11 cellular contexts compared by ENCODE assay signal in genomic region chr4:150518559-150518958, GRCh38.
A peak's percentile ranks its signal among the peaks of the same experiment; 100 is the strongest.
DNase-seq lines count a peak whose midpoint lies in the region; ATAC-seq and TF ChIP-seq lines count a peak whose summit lies in the region.
"Had no signal": no experiment of that assay in that cellular context is flagged by ENCODE, and none has a peak within 500 bp of the region (broad histone marks: within the 10 kb centered on the region; RNA-seq: fewer than 3 reads in every experiment).

No MANE protein-coding gene starts in this region.

- H3K27ac ChIP-seq in WERI-Rb-1, result no peak overlapping the region
- H3K27ac ChIP-seq: esophagus muscularis mucosa had no signal

- peak overlapping the region; percentile 63; the same call in 1 of the 2 replicates for H3K27ac Mint-ChIP-seq in HFFc6
- peak overlapping the region; percentile 59 for H3K27ac Mint-ChIP-seq in activated naive CD8-positive, alpha-beta T cell treated with anti-CD3 and anti-CD28 coated beads, Interleukin-2, amount 50 U/mL, for 24 hours

- TF ChIP-seq CTCF in AG10803 (conservative IDR thresholded peaks at IDR 0.05; ENCODE audit: low read length) (no peak), HFFc6 (IDR thresholded peaks at IDR 0.05) (no peak), kidney epithelial cell (IDR thresholded peaks at IDR 0.05; ENCODE audit: insufficient read depth, low read length, poor library complexity, severe bottlenecking) (no peak), WERI-Rb-1 (IDR thresholded peaks at IDR 0.05; ENCODE audit: low read depth, low read length) (no peak)

- ATAC-seq in activated naive CD8-positive, alpha-beta T cell treated with anti-CD3 and anti-CD28 coated beads, Interleukin-2, amount 50 U/mL, for 24 hours, result peak; percentile 96
- ATAC-seq in GM19455 (IDR thresholded peaks at IDR 0.05; ENCODE audit: unreplicated experiment), result no peak

- H3K4me3 ChIP-seq in AG10803 (ENCODE audit: low read length) (no peak overlapping the region), kidney epithelial cell (ENCODE audit: low read depth, low read length) (no peak overlapping the region), WERI-Rb-1 (ENCODE audit: low read depth, low read length) (no peak overlapping the region)
- H3K4me3 ChIP-seq: esophagus muscularis mucosa had no signal

- no peaks in the 10 kb centered on the region for H3K36me3 Mint-ChIP-seq in HFFc6 (ENCODE audit: low read depth)
- H3K36me3 Mint-ChIP-seq in activated naive CD8-positive, alpha-beta T cell treated with anti-CD3 and anti-CD28 coated beads, Interleukin-2, amount 50 U/mL, for 24 hours (ENCODE audit: low read depth), result peaks cover 8% of the 10 kb centered on the region

- H3K36me3 ChIP-seq in kidney epithelial cell (ENCODE audit: control insufficient read depth, insufficient read depth, low read length) (no peaks in the 10 kb centered on the region), WERI-Rb-1 (no peaks in the 10 kb centered on the region)
- H3K36me3 ChIP-seq: esophagus muscularis mucosa had no signal

- no peaks in the 10 kb centered on the region for H3K9me3 Mint-ChIP-seq in HFFc6
- no peaks in the 10 kb centered on the region for H3K9me3 Mint-ChIP-seq in activated naive CD8-positive, alpha-beta T cell treated with anti-CD3 and anti-CD28 coated beads, Interleukin-2, amount 50 U/mL, for 24 hours

- DNase-seq in AG10803 (ENCODE audit: low read depth), result peak; percentile 9
- peak; percentile 47 for DNase-seq in HFFc6
- DNase-seq in activated naive CD8-positive, alpha-beta T cell treated with anti-CD3 and anti-CD28 coated beads, Interleukin-2, amount 50 U/mL, for 24 hours, result no peak
- peak; percentile 62 for DNase-seq in kidney epithelial cell (ENCODE audit: low read depth)
- DNase-seq in WERI-Rb-1, result no peak
- DNase-seq in NCI-H345 (lab: John Stamatoyannopoulos, UW), result no peak
- no peak for DNase-seq in iPS-NIHi11 (ENCODE audit: low spot score)
- DNase-seq: activated naive CD4-positive, alpha-beta T cell treated with anti-CD3 and anti-CD28 coated beads, Interleukin-2, amount 50 U/mL, for 16 hours; NK-92 treated with Interleukin-12 subunit alpha and Interleukin-12 subunit beta, amount 100 ng/mL, for 24 hours had no signal

- no peaks in the 10 kb centered on the region for H3K9me3 ChIP-seq in WERI-Rb-1 (ENCODE audit: severe bottlenecking)
- H3K9me3 ChIP-seq: esophagus muscularis mucosa had no signal

- H3K4me3 Mint-ChIP-seq in HFFc6, result no peak overlapping the region
- no peak overlapping the region for H3K4me3 Mint-ChIP-seq in activated naive CD8-positive, alpha-beta T cell treated with anti-CD3 and anti-CD28 coated beads, Interleukin-2, amount 50 U/mL, for 24 hours

- peaks cover 17% of the 10 kb centered on the region for H3K4me1 Mint-ChIP-seq in HFFc6 (ENCODE audit: low read depth)
- peaks cover 16% of the 10 kb centered on the region for H3K4me1 Mint-ChIP-seq in activated naive CD8-positive, alpha-beta T cell treated with anti-CD3 and anti-CD28 coated beads, Interleukin-2, amount 50 U/mL, for 24 hours

- no peaks in the 10 kb centered on the region for H3K27me3 Mint-ChIP-seq in HFFc6 (ENCODE audit: insufficient read depth)
- no peaks in the 10 kb centered on the region for H3K27me3 Mint-ChIP-seq in activated naive CD8-positive, alpha-beta T cell treated with anti-CD3 and anti-CD28 coated beads, Interleukin-2, amount 50 U/mL, for 24 hours

- H3K27me3 ChIP-seq in kidney epithelial cell (ENCODE audit: control insufficient read depth, insufficient read depth, low read length), result no peaks in the 10 kb centered on the region
- H3K27me3 ChIP-seq in WERI-Rb-1 (ENCODE audit: insufficient read depth, low read depth, severe bottlenecking), result no peaks in the 10 kb centered on the region
- H3K27me3 ChIP-seq: esophagus muscularis mucosa had no signal

Comparison
In these comparisons a context has a peak if more than half of its experiments do, and no peak if none do; other contexts are left out.
1. DNase-seq: peak in AG10803 (single experiment), HFFc6 (single experiment) and kidney epithelial cell (single experiment); none in activated naive CD8-positive, alpha-beta T cell treated with anti-CD3 and anti-CD28 coated beads, Interleukin-2, amount 50 U/mL, for 24 hours (single experiment), WERI-Rb-1 (single experiment), NCI-H345 (single experiment) and iPS-NIHi11 (single experiment).